In genomic region chr22:23849009-23850006, GRCh38 we compare ENCODE assay signal across 1 cellular context.
TF ChIP-seq lines count a peak whose summit lies in the region.

No MANE protein-coding gene starts in this region.

TF ChIP-seq in GM12878, 131 proteins besides CTCF, POLR2A, EP300 and RAD21 (continued from another document):
- TF ChIP-seq ZNF207 (IDR thresholded peaks at IDR 0.05; ENCODE audit: borderline replicate concordance) (peak; percentile 68; the same call in 1 of the 2 replicates), MAX (IDR thresholded peaks at IDR 0.05; ENCODE audit: low read depth, low read length) (no peak), LARP7 (IDR thresholded peaks at IDR 0.05) (peak; percentile 62), EED (IDR thresholded peaks at IDR 0.05; ENCODE audit: low read depth) (0 out of 2 replicates have a peak, but pooled peaks have one; percentile 22), GATAD2B (conservative IDR thresholded peaks at IDR 0.05; ENCODE audit: low read depth) (0 out of 2 replicates have a peak, but pooled peaks have one; percentile 49), RB1 (IDR thresholded peaks at IDR 0.05; ENCODE audit: borderline replicate concordance) (peak; percentile 51; the same call in 1 of the 2 replicates), HCFC1 (IDR thresholded peaks at IDR 0.05; ENCODE audit: low read length) (0 out of 2 replicates have a peak, but pooled peaks have one; percentile 31), STAT1 (conservative IDR thresholded peaks at IDR 0.05) (no peak), RELA (IDR thresholded peaks at IDR 0.05; ENCODE audit: borderline replicate concordance, partially characterized antibody) (peak; percentile 80), EZH2 (IDR thresholded peaks at IDR 0.05; ENCODE audit: borderline replicate concordance, control insufficient read depth, low read depth, low read length) (no peak), BCL3 (IDR thresholded peaks at IDR 0.05; ENCODE audit: borderline replicate concordance, insufficient read depth, low read depth, low read length, poor library complexity, severe bottlenecking) (peak; percentile 80), EGR1 (IDR thresholded peaks at IDR 0.05; ENCODE audit: borderline replicate concordance in 1 of 2, low read depth in 2 of 2, low read length in 2 of 2) (peak in 1 of 2 experiments; percentile 73; a peak in 2 of 3 replicates), KLF5 (IDR thresholded peaks at IDR 0.05; ENCODE audit: partially characterized antibody) (no peak), CEBPZ (IDR thresholded peaks at IDR 0.05; ENCODE audit: low read depth, low read length) (no peak), RBBP5 (conservative IDR thresholded peaks at IDR 0.05) (no peak), BHLHE40 (IDR thresholded peaks at IDR 0.05; ENCODE audit: borderline replicate concordance in 1 of 2, low read depth in 2 of 2, low read length in 1 of 2) (0 out of 4 replicates have a peak, but pooled peaks of 1 of the 2 experiments have one; percentile 27), ZZZ3 (IDR thresholded peaks at IDR 0.05; ENCODE audit: control insufficient read depth, insufficient read length, low read depth) (no peak), FOXM1 (IDR thresholded peaks at IDR 0.05; ENCODE audit: low read depth, low read length) (no peak), PML (IDR thresholded peaks at IDR 0.05; ENCODE audit: low read length) (no peak), JUNB (IDR thresholded peaks at IDR 0.05) (no peak), CHD2 (IDR thresholded peaks at IDR 0.05; ENCODE audit: borderline replicate concordance, low read depth, low read length) (peak; percentile 29; the same call in 1 of the 2 replicates), REST (IDR thresholded peaks at IDR 0.05; ENCODE audit: low read depth, low read length) (no peak), RUNX3 (IDR thresholded peaks at IDR 0.05; ENCODE audit: low read length) (peak; percentile 41), ZBED1 (IDR thresholded peaks at IDR 0.05; ENCODE audit: borderline replicate concordance) (no peak)
